8 cellular contexts compared by ENCODE assay signal in the genomic region with DNA sequence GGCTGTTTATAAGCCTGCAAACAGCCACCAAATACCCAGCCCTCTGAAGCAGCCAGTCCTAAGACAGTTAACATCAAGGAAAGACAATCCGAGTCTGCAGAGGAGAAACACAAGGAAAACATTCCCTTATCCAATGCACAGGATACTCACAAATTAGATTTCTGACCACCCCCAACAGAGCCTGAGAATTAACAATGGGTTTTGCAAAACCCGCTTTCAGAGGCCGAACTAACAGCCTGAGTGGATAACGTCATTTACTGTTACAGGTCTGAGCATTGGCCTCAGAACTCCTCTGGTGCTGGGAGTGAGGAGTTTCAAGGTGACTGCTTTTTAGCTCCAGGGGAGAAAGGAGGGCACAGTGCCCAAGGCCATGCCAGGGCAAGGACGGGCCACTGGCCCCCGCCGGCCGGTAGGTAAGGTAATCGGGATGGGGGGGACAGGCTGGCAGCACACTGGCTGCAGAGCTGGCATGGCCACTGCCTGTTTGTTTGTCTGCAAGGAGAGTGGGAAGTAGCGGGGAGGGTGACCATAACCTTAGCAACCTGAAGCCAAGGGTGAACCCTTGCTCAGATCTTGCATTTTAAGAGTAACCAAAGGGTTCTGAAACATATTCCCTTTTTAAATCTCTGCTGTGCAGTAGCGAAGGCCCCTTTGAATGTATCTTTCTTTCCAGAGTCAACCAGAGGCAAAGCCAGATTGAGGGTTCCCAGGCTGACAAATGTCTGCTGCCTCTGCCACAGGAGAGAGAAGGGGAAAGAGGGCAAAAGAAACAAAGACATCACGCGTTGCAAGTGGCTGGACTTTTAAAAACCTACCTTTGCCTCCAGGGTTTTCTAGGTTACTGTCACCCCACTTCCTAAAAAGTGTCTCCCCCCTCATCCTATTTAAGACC. TPM values are rescaled to one million over a fixed set of nuclear protein-coding genes. Genes with fewer than 3 reads are reported as not detected.
DNase-seq lines count a peak whose midpoint lies in the region; ATAC-seq and TF ChIP-seq lines count a peak whose summit lies in the region.

No MANE protein-coding gene starts in this region.

- DNase-seq in AG10803 (ENCODE audit: low read depth) = no peak
- DNase-seq in MM.1S = peak; percentile 49
- peak; percentile 74 for DNase-seq in astrocyte of the spinal cord (ENCODE audit: low read depth, low spot score)
- peak in 1 of 2 donors; percentile 36 for DNase-seq in left colon
- peak; percentile 32 for DNase-seq in transverse colon
- no peak for DNase-seq in GOT3 (lab: John Stamatoyannopoulos, UW)
- no peak for DNase-seq in NCI-H446 treated with DMSO at 0.1 percent for 48 hours (lab: John Stamatoyannopoulos, UW)

- no peaks in the 10 kb centered on the region for H3K27me3 ChIP-seq in MM.1S (replicated peaks; ENCODE audit: insufficient read depth, low read length)
- H3K27me3 ChIP-seq in transverse colon = no peaks in the 10 kb centered on the region

- H3K9ac ChIP-seq in MM.1S (ENCODE audit: low read length) = peak overlapping the region; percentile 91

- H3K27ac ChIP-seq in MM.1S (ENCODE audit: low read length) = peak overlapping the region; percentile 97
- H3K27ac ChIP-seq in transverse colon = peak overlapping the region; percentile 99 to 100 (median 100)

- H3F3A ChIP-seq in MM.1S (ENCODE audit: insufficient read depth, low read length) = peaks cover 40% of the 10 kb centered on the region

- no peaks in the 10 kb centered on the region for H4K20me1 ChIP-seq in MM.1S (ENCODE audit: insufficient read depth, low read length)

- intact Hi-C loops in left colon (cut with DNase I, micrococcal nuclease) (no loop called here), transverse colon (cut with DNase I; ENCODE audit: low total_unique reads) (no loop called here)

- WGBS in transverse colon (ENCODE audit: low coverage in 1 of 2), 2 donors = 35 to 78% methylated on average over 4 to 13 of the region's 13 CpGs

- peaks cover 37% of the 10 kb centered on the region for H3K4me1 ChIP-seq in MM.1S (ENCODE audit: low read length)
- H3K4me1 ChIP-seq in transverse colon = peaks cover 87 to 100% (median 94%) of the 10 kb centered on the region in 4 donors

- peaks cover 90% of the 10 kb centered on the region for H3K79me2 ChIP-seq in MM.1S (ENCODE audit: low read length)

- no peaks in the 10 kb centered on the region for H3K9me2 ChIP-seq in MM.1S (replicated peaks; ENCODE audit: insufficient read depth, low read length)

- H2AFZ ChIP-seq in MM.1S (ENCODE audit: low read length) = peak overlapping the region; percentile 7; the same call in 1 of the 2 replicates

- H3K4me3 ChIP-seq in AG10803 (ENCODE audit: low read length) = peak overlapping the region; percentile 11; the same call in 1 of the 2 replicates
- H3K4me3 ChIP-seq in MM.1S (ENCODE audit: low read length) = peak overlapping the region; percentile 64
- peak overlapping the region; percentile 41 for H3K4me3 ChIP-seq in astrocyte of the spinal cord (ENCODE audit: low read depth, low read length)
- peak overlapping the region in 1 of 4 donors; percentile 23 for H3K4me3 ChIP-seq in transverse colon

- peak; percentile 27 for TF ChIP-seq POLR2A in transverse colon (IDR thresholded peaks at IDR 0.05)

- H3K9me3 ChIP-seq in MM.1S (replicated peaks; ENCODE audit: insufficient read depth, low read length) (no peaks in the 10 kb centered on the region), transverse colon (no peaks in the 10 kb centered on the region)

- no peak for TF ChIP-seq EP300 in transverse colon (IDR thresholded peaks at IDR 0.05; ENCODE audit: low read depth)

- H3K36me3 ChIP-seq in MM.1S (replicated peaks; ENCODE audit: insufficient read depth, low read length) = peaks cover 17% of the 10 kb centered on the region; the same call in 1 of the 2 replicates
- H3K36me3 ChIP-seq in transverse colon = no peaks in the 10 kb centered on the region

- in situ Hi-C loops in astrocyte of the spinal cord (cut with HindIII; ENCODE audit: low sequenced_read_pairs) (no loop called here), transverse colon (cut with MboI; ENCODE audit: low pct_ligation_motif_present in 1 of 4, low pct_unique_long_range_greater_than_20kb in 1 of 4, low sequenced_read_pairs in 3 of 4) (no loop called here)

- no peak for TF ChIP-seq CTCF in AG10803 (conservative IDR thresholded peaks at IDR 0.05; ENCODE audit: low read length)
- TF ChIP-seq CTCF in MM.1S (IDR thresholded peaks at IDR 0.05; ENCODE audit: low read length) = no peak
- no peak for TF ChIP-seq CTCF in astrocyte of the spinal cord (IDR thresholded peaks at IDR 0.05; ENCODE audit: low read depth, low read length)
- TF ChIP-seq CTCF in transverse colon (IDR thresholded peaks at IDR 0.05) = no peak

- H3K4me2 ChIP-seq in MM.1S (ENCODE audit: low read depth, low read length) = peak overlapping the region; percentile 83

- ATAC-seq in left colon = peak; percentile 17
- ATAC-seq in GM21786 (IDR thresholded peaks at IDR 0.05; ENCODE audit: unreplicated experiment) = no peak

RNA-seq across cellular contexts. Expression of a gene that starts 3.9 kb away (rescaled TPM):
- total RNA-seq in left colon (10 to 100 TPM; 42.8 to 48.4 TPM), transverse colon (10 to 100 TPM; 41.6 to 79.4 (median 60.7) TPM)

Comparison
In these comparisons a context has a peak if more than half of its experiments do, and no peak if none do; other contexts are left out.
1. DNase-seq: peak in MM.1S (single experiment), astrocyte of the spinal cord (single experiment) and transverse colon (single experiment); none in AG10803 (single experiment), GOT3 (single experiment) and NCI-H446 treated with DMSO at 0.1 percent for 48 hours (single experiment).